8 cellular contexts compared by ENCODE assay signal in the genomic region with DNA sequence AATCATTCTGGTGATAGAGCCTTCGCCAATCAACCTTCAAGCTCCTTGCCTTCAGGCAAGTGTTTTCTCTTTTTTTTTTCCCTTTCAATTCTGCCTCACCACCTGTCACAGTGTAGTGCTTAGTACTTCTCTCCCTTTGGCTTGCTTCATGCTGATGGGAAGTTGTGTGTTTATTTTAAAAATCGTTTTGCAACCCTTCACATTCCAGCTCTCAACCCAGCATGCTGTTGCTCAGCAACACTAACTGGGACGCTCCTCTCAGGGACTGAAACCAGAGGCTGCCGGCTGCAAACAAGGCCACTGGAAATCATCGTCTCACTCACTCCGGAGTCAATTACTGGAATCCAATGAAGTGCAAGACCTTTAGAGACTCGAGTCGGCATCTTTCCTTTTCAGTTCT.
DNase-seq lines count a peak whose midpoint lies in the region; ATAC-seq and TF ChIP-seq lines count a peak whose summit lies in the region.

No MANE protein-coding gene starts in this region.

- H3K79me2 ChIP-seq in parathyroid adenoma: no peaks in the 10 kb centered on the region

- H3K27ac ChIP-seq in parathyroid adenoma: no peak overlapping the region

- H3K36me3 ChIP-seq in parathyroid adenoma (ENCODE audit: control insufficient read depth, insufficient read depth, low read length): no peaks in the 10 kb centered on the region
- H3K36me3 ChIP-seq in BE2C: no peaks in the 10 kb centered on the region

- ATAC-seq in GM21723 (IDR thresholded peaks at IDR 0.05; ENCODE audit: unreplicated experiment): no peak

- H3K27me3 ChIP-seq in parathyroid adenoma (ENCODE audit: control insufficient read depth, insufficient read depth, low read length) (no peaks in the 10 kb centered on the region), BE2C (no peaks in the 10 kb centered on the region; the same call in 1 of the 2 replicates)

- no peak overlapping the region for H3K9ac ChIP-seq in parathyroid adenoma

- H3K4me1 ChIP-seq in parathyroid adenoma: peaks cover 7% of the 10 kb centered on the region
- no peaks in the 10 kb centered on the region for H3K4me1 ChIP-seq in BE2C

- peak; percentile 48 for DNase-seq in ELR (ENCODE audit: low read depth)
- peak; percentile 58 for DNase-seq in NCI-H526 treated with DMSO at 0.1 percent for 48 hours (lab: John Stamatoyannopoulos, UW)
- peak; percentile 20 for DNase-seq in globus pallidus (ENCODE audit: low spot score)
- no peak for DNase-seq in activated naive CD4-positive, alpha-beta T cell (lab: John Stamatoyannopoulos, UW)
- no peak for DNase-seq in 8988T
- DNase-seq in BE2C: no peak

- H2AFZ ChIP-seq in parathyroid adenoma: peak overlapping the region; percentile 18

- H3K9me3 ChIP-seq in parathyroid adenoma (ENCODE audit: control insufficient read depth, low read length): no peaks in the 10 kb centered on the region
- no peaks in the 10 kb centered on the region for H3K9me3 ChIP-seq in BE2C

- peak overlapping the region; percentile 24 for H3K4me2 ChIP-seq in parathyroid adenoma (ENCODE audit: low read length)

- H3K4me3 ChIP-seq in parathyroid adenoma (ENCODE audit: low read depth, low read length) (no peak overlapping the region), BE2C (ENCODE audit: low read depth, low read length) (no peak overlapping the region)

- TF ChIP-seq CTCF in parathyroid adenoma (IDR thresholded peaks at IDR 0.05): no peak
- TF ChIP-seq CTCF in BE2C (IDR thresholded peaks at IDR 0.05; ENCODE audit: low read depth, low read length): no peak

Comparison
In these comparisons a context has a peak if more than half of its experiments do, and no peak if none do; other contexts are left out.
1. DNase-seq: peak in ELR (single experiment), NCI-H526 treated with DMSO at 0.1 percent for 48 hours (single experiment) and globus pallidus (single experiment); none in activated naive CD4-positive, alpha-beta T cell (0 of 4), 8988T (single experiment) and BE2C (single experiment).